ENCODE assay signal across 21 cellular contexts in the genomic region with DNA sequence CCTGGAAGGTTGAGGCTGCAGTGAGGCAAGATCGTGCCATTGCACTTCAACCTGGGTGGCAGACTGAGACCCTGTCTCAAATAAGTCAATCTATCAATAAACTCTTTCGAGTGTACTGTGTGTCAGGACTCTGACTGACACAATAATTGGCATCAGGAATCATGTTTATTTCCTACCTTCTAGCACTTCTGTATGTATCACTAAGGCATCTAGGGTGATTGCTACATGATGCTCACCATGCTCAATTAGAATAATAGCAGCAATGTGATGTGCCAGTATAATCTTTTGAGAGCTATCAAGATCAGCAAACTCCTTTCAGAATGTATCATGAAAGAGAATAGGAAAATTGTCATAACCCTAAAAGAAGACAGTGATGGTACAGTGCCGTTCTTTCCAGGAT.
DNase-seq lines count a peak whose midpoint lies in the region; ATAC-seq, FAIRE-seq and TF ChIP-seq lines count a peak whose summit lies in the region.
"Had no signal": no experiment of that assay in that cellular context is flagged by ENCODE, and none has a peak within 500 bp of the region (broad histone marks: within the 10 kb centered on the region; RNA-seq: fewer than 3 reads in every experiment).

No MANE protein-coding gene starts in this region.

- POLR2A ChIA-PET in IMR-90 (lab: Charles Lee; ENCODE audit: unreplicated experiment), result no interaction called here
- POLR2A ChIA-PET in CD8-positive, alpha-beta memory T cell (lab: Charles Lee), result no interaction called here

- TF ChIP-seq CTCF in IMR-90 (conservative IDR thresholded peaks at IDR 0.05; ENCODE audit: low read depth, low read length) (no peak), neural cell (IDR thresholded peaks at IDR 0.05; ENCODE audit: poor library complexity, severe bottlenecking) (no peak), foreskin fibroblast (IDR thresholded peaks at IDR 0.05; ENCODE audit: low read depth, low read length) (no peak)

- H3K27me3 ChIP-seq in IMR-90 (ENCODE audit: control insufficient read depth, insufficient read depth, low read length) (no peaks in the 10 kb centered on the region), neural cell (ENCODE audit: insufficient read depth, low read depth, low read length) (no peaks in the 10 kb centered on the region), aorta (ENCODE audit: control insufficient read depth in 1 of 2, insufficient read depth in 2 of 2, low read length in 1 of 2) (peaks cover 0 to 1% of the 10 kb centered on the region in 2 donors)
- H3K27me3 ChIP-seq in CD8-positive, alpha-beta memory T cell (ENCODE audit: insufficient read depth, low read length, poor library complexity, severe bottlenecking), result no peaks in the 10 kb centered on the region
- H3K27me3 ChIP-seq: BE2C had no signal

- H3K27ac ChIP-seq in IMR-90 (ENCODE audit: insufficient read depth, low read length) (peak overlapping the region; percentile 79), epithelial cell of prostate (peak overlapping the region; percentile 76), neural cell (ENCODE audit: low read length) (peak overlapping the region; percentile 17), aorta (ENCODE audit: low read depth in 1 of 2, low read length in 2 of 2) (no peak overlapping the region)
- H3K27ac ChIP-seq in CD8-positive, alpha-beta memory T cell (ENCODE audit: low read depth, low read length), result no peak overlapping the region

- H2AFZ ChIP-seq in IMR-90 (replicated peaks; ENCODE audit: low read length, poor library complexity), result no peak overlapping the region
- no peak overlapping the region for H2AFZ ChIP-seq in neural cell (ENCODE audit: low read depth, low read length)

- H2BK5ac ChIP-seq in IMR-90 (ENCODE audit: low read depth, low read length, poor library complexity, severe bottlenecking), result peak overlapping the region; percentile 99

- peaks cover 0 to 23% (median 0%) of the 10 kb centered on the region in 3 donors for H3K4me1 Mint-ChIP-seq in CD8-positive, alpha-beta memory T cell

- no peak overlapping the region for H3K4me3 ChIP-seq in IMR-90 (ENCODE audit: insufficient read depth, low read depth, low read length)
- no peak overlapping the region for H3K4me3 ChIP-seq in neural cell (ENCODE audit: low read length)
- no peak overlapping the region for H3K4me3 ChIP-seq in CD8-positive, alpha-beta memory T cell (ENCODE audit: low read length)
- H3K4me3 ChIP-seq in aorta (ENCODE audit: low read length in 2 of 2), result no peak overlapping the region
- H3K4me3 ChIP-seq in foreskin fibroblast (ENCODE audit: low read depth in 1 of 2, low read length in 2 of 2), result no peak overlapping the region
- H3K4me3 ChIP-seq: HAP-1 had no signal

- H3K4ac ChIP-seq in IMR-90 (ENCODE audit: low read depth, low read length), result peak overlapping the region; percentile 98

- H3K9me3 ChIP-seq in IMR-90 (ENCODE audit: control insufficient read depth, insufficient read depth, low read length) (no peaks in the 10 kb centered on the region), neural cell (ENCODE audit: low read length) (no peaks in the 10 kb centered on the region), aorta (ENCODE audit: control insufficient read depth, low read length) (no peaks in the 10 kb centered on the region)
- H3K9me3 ChIP-seq in CD8-positive, alpha-beta memory T cell (ENCODE audit: low read length), result no peaks in the 10 kb centered on the region
- H3K9me3 ChIP-seq: BE2C, Caco-2, HAP-1 had no signal

- H3K79me2 ChIP-seq in neural cell (replicated peaks; ENCODE audit: insufficient read depth, low read length), result no peaks in the 10 kb centered on the region

- in situ Hi-C loops in IMR-90 (cut with MboI; ENCODE audit: low sequenced_read_pairs), result no loop called here

- peak overlapping the region; percentile 97 for H2AK5ac ChIP-seq in IMR-90 (ENCODE audit: low read depth, low read length)

- H4K20me1 ChIP-seq in IMR-90 (ENCODE audit: insufficient read depth, low read length), result no peaks in the 10 kb centered on the region
- no peaks in the 10 kb centered on the region for H4K20me1 ChIP-seq in neural cell (ENCODE audit: insufficient read depth)

- H4K91ac ChIP-seq in IMR-90 (ENCODE audit: insufficient read depth, low read depth, low read length), result peak overlapping the region; percentile 99

- H3K14ac ChIP-seq in IMR-90 (replicated peaks; ENCODE audit: low read depth, low read length), result peak overlapping the region; percentile 93

- H3K9ac ChIP-seq in IMR-90 (ENCODE audit: low read depth, low read length) (no peak overlapping the region), neural cell (ENCODE audit: low read length) (no peak overlapping the region)

- H3K9me3 Mint-ChIP-seq in CD8-positive, alpha-beta memory T cell, result peaks cover 0 to 6% (median 2%) of the 10 kb centered on the region in 5 donors

- H3K27ac Mint-ChIP-seq in CD8-positive, alpha-beta memory T cell, result no peak overlapping the region

- H3K18ac ChIP-seq in IMR-90 (ENCODE audit: low read depth, low read length), result peak overlapping the region; percentile 93; the same call in 1 of the 2 replicates

- peaks cover 0 to 2% of the 10 kb centered on the region in 2 donors for H3K27me3 Mint-ChIP-seq in CD8-positive, alpha-beta memory T cell

- DNase-seq in H54 (ENCODE audit: insufficient read length, low spot score) (no peak), IMR-90 (no peak), epithelial cell of prostate (ENCODE audit: low read depth, low spot score) (no peak), aorta (no peak), D341Med (ENCODE audit: low spot score) (no peak), foreskin fibroblast (no peak)
- no peak for DNase-seq in CD8-positive, alpha-beta memory T cell
- DNase-seq: ACHN; BE2C; C1 segment of cervical spinal cord; Caco-2; CD4-positive, CD25-positive, alpha-beta regulatory T cell; DMS153; DMS79; GDM1 had no signal

- CTCF ChIA-PET in IMR-90 (lab: Yijun Ruan, JAX), result interaction anchor here (0.6 kb wide), 1 partner anchor 14 kb away, joined by 3 read pairs; no protein-coding TSS in a partner anchor
- CTCF ChIA-PET in CD8-positive, alpha-beta memory T cell (lab: Charles Lee), result no interaction called here

- H3K36me3 ChIP-seq in IMR-90 (ENCODE audit: control insufficient read depth, insufficient read depth, low read length) (no peaks in the 10 kb centered on the region), neural cell (ENCODE audit: insufficient read depth, low read length) (no peaks in the 10 kb centered on the region), aorta (ENCODE audit: control insufficient read depth in 1 of 2, insufficient read depth in 2 of 2, low read length in 1 of 2) (no peaks in the 10 kb centered on the region)
- H3K36me3 ChIP-seq in CD8-positive, alpha-beta memory T cell (ENCODE audit: insufficient read depth, low read length), result no peaks in the 10 kb centered on the region
- H3K36me3 ChIP-seq: BE2C, HAP-1 had no signal

- H2BK15ac ChIP-seq in IMR-90 (ENCODE audit: low read depth, low read length), result peak overlapping the region; percentile 98; the same call in 2 of the 3 replicates

- no TSS peak for BruUV-seq in IMR-90 (replicated peaks; lab: Mats Ljungman, UMichigan)

- TF ChIP-seq EP300 in neural cell (conservative IDR thresholded peaks at IDR 0.05; ENCODE audit: poor library complexity, severe bottlenecking), result peak; percentile 99

- no peak overlapping the region for H3K56ac ChIP-seq in IMR-90 (ENCODE audit: extremely low read depth, insufficient read depth, low read length)

- no peaks in the 10 kb centered on the region for H3F3A ChIP-seq in neural cell (ENCODE audit: insufficient read depth, low read length, poor library complexity, severe bottlenecking)

- intact Hi-C loops in IMR-90 (cut with micrococcal nuclease) (no loop called here), aorta (cut with DNase I) (no loop called here)

- no peaks in the 10 kb centered on the region for H3K36me3 Mint-ChIP-seq in CD8-positive, alpha-beta memory T cell
- H3K36me3 Mint-ChIP-seq: CD4-positive, CD25-positive, alpha-beta regulatory T cell had no signal

- H3K9me2 ChIP-seq in neural cell (ENCODE audit: insufficient read depth, low read length), result no peaks in the 10 kb centered on the region

- 100% methylated on average over 1 of the region's 3 CpGs; no CpG with 5 or more reads in 1 of the 2 experiments for WGBS in IMR-90 (ENCODE audit: extremely low coverage in 2 of 2, insufficient read length in 1 of 2), 2 experiments
- WGBS in aorta, 2 donors, result 89 to 90% methylated on average over 3 of the region's 3 CpGs

- peak overlapping the region; percentile 100 for H2BK120ac ChIP-seq in IMR-90 (ENCODE audit: low read depth, low read length)

- peak overlapping the region; percentile 98; the same call in 1 of the 2 replicates for H3K23ac ChIP-seq in IMR-90 (ENCODE audit: low read depth, low read length)

- peaks cover 10% of the 10 kb centered on the region for H3K9me1 ChIP-seq in IMR-90 (ENCODE audit: insufficient read depth, low read length)

- dilution Hi-C loops in IMR-90 (cut with HindIII; ENCODE audit: low sequenced_read_pairs, unreplicated experiment), result no loop called here

- no peak overlapping the region for H2AK9ac ChIP-seq in IMR-90 (replicated peaks; ENCODE audit: low read depth, low read length, poor library complexity)

- FAIRE-seq in H54 (lab: Jason Lieb, UNC), result peak; percentile 86
- FAIRE-seq: A204.1, GM12892, GM18507, H1 had no signal

- H4K5ac ChIP-seq in IMR-90 (ENCODE audit: low read depth, low read length), result peak overlapping the region; percentile 92; the same call in 1 of the 2 replicates

- no peak for TF ChIP-seq RAD21 in IMR-90 (IDR thresholded peaks at IDR 0.05; ENCODE audit: low read length)
- TF ChIP-seq RAD21 in neural cell (conservative IDR thresholded peaks at IDR 0.05), result no peak

- ATAC-seq in IMR-90 (ENCODE audit: low read depth) (no peak), aorta (ENCODE audit: low FRiP score) (no peak)

- H3K79me1 ChIP-seq in IMR-90 (ENCODE audit: low read depth in 1 of 2, low read length in 2 of 2), result peaks cover 14 to 45% of the 10 kb centered on the region in 2 experiments; a peak in 3 of 4 replicates

- H2BK20ac ChIP-seq in IMR-90 (ENCODE audit: low read depth, low read length), result peak overlapping the region; percentile 100

- H3K4me1 ChIP-seq in IMR-90 (ENCODE audit: control insufficient read depth, insufficient read depth, low read length), result peaks cover 16% of the 10 kb centered on the region
- H3K4me1 ChIP-seq in CD8-positive, alpha-beta memory T cell (ENCODE audit: insufficient read depth, low read length), result peaks cover 11% of the 10 kb centered on the region
- H3K4me1 ChIP-seq in aorta (ENCODE audit: control insufficient read depth in 1 of 2, insufficient read depth in 2 of 2, low read length in 2 of 2), result no peaks in the 10 kb centered on the region
- H3K4me1 ChIP-seq: Caco-2, HAP-1 had no signal

- TF ChIP-seq POLR2A in H54 (IDR thresholded peaks at IDR 0.05; ENCODE audit: low read depth, low read length) (no peak), IMR-90 (IDR thresholded peaks at IDR 0.05; ENCODE audit: low read depth, low read length) (no peak)

- H3K4me2 ChIP-seq in IMR-90 (ENCODE audit: low read depth, low read length) (no peak overlapping the region), neural cell (ENCODE audit: low read length) (no peak overlapping the region)

- no peak overlapping the region for H3K4me3 Mint-ChIP-seq in CD8-positive, alpha-beta memory T cell

- H4K8ac ChIP-seq in IMR-90 (ENCODE audit: low read depth in 2 of 2, low read length in 2 of 2), result peak overlapping the region; percentile 88 to 99

Comparison
In these comparisons a context has a peak if more than half of its experiments do, and no peak if none do; other contexts are left out.
1. H3K27ac ChIP-seq: peak in IMR-90 (single experiment), epithelial cell of prostate (single experiment) and neural cell (single experiment); none in CD8-positive, alpha-beta memory T cell (single experiment) and aorta (0 of 2).